ENCODE assay signal across 8 cellular contexts in genomic region chrX:130111220-130111934, GRCh38. TPM values are rescaled to one million over a fixed set of nuclear protein-coding genes. Genes with fewer than 3 reads are reported as not detected.
DNase-seq lines count a peak whose midpoint lies in the region; ATAC-seq and TF ChIP-seq lines count a peak whose summit lies in the region.

No MANE protein-coding gene starts in this region.

- no peak overlapping the region for H3K27ac ChIP-seq in CD4-positive, alpha-beta memory T cell (ENCODE audit: low read depth, low read length)

- ATAC-seq in HG03175 (IDR thresholded peaks at IDR 0.05; ENCODE audit: unreplicated experiment) (peak; percentile 1), HG03159 (IDR thresholded peaks at IDR 0.05; ENCODE audit: unreplicated experiment) (no peak), HG02885 (IDR thresholded peaks at IDR 0.05; ENCODE audit: poor library complexity, unreplicated experiment) (no peak), HG03457 (IDR thresholded peaks at IDR 0.05; ENCODE audit: unreplicated experiment) (no peak)

- H3K4me1 Mint-ChIP-seq in CD4-positive, alpha-beta memory T cell: peaks cover 10 to 37% (median 22%) of the 10 kb centered on the region in 4 donors
- H3K4me1 Mint-ChIP-seq in nephron progenitor cell: peaks cover 18% of the 10 kb centered on the region
- no peaks in the 10 kb centered on the region for H3K4me1 Mint-ChIP-seq in glutamatergic neuron (ENCODE audit: low read depth, unreplicated experiment)

- intact Hi-C loops in CD4-positive, alpha-beta memory T cell (cut with micrococcal nuclease): loop anchor here (2.0 kb wide), 1 partner anchor 25 kb away; no protein-coding TSS in a partner anchor

- DNase-seq in CD4-positive, alpha-beta memory T cell: no peak
- DNase-seq in choroid plexus epithelial cell (ENCODE audit: low read depth) (no peak), nephron progenitor cell (no peak), glutamatergic neuron (no peak)

- no peaks in the 10 kb centered on the region for H3K27me3 Mint-ChIP-seq in CD4-positive, alpha-beta memory T cell
- H3K27me3 Mint-ChIP-seq in nephron progenitor cell (ENCODE audit: low read depth, poor library complexity): peaks cover 60% of the 10 kb centered on the region
- peaks cover 5% of the 10 kb centered on the region for H3K27me3 Mint-ChIP-seq in glutamatergic neuron (ENCODE audit: unreplicated experiment)

- H3K27ac Mint-ChIP-seq in CD4-positive, alpha-beta memory T cell: peak overlapping the region in 5 of 7 donors; percentile 18 to 85 (median 50)
- H3K27ac Mint-ChIP-seq in nephron progenitor cell (no peak overlapping the region), glutamatergic neuron (ENCODE audit: unreplicated experiment) (no peak overlapping the region)

- H3K4me3 ChIP-seq in CD4-positive, alpha-beta memory T cell (ENCODE audit: low read length in 2 of 2): no peak overlapping the region
- peak overlapping the region; percentile 43 for H3K4me3 ChIP-seq in choroid plexus epithelial cell (ENCODE audit: low read depth, low read length)

- peak overlapping the region; percentile 42 to 79 (median 72) for H3K4me3 Mint-ChIP-seq in CD4-positive, alpha-beta memory T cell
- H3K4me3 Mint-ChIP-seq in nephron progenitor cell (peak overlapping the region; percentile 32), glutamatergic neuron (ENCODE audit: unreplicated experiment) (no peak overlapping the region)

- H3K36me3 Mint-ChIP-seq in CD4-positive, alpha-beta memory T cell: peaks cover 0 to 6% of the 10 kb centered on the region in 2 donors
- no peaks in the 10 kb centered on the region for H3K36me3 Mint-ChIP-seq in nephron progenitor cell (ENCODE audit: low read depth)
- no peaks in the 10 kb centered on the region for H3K36me3 Mint-ChIP-seq in glutamatergic neuron (ENCODE audit: unreplicated experiment)

- H3K9me3 Mint-ChIP-seq in CD4-positive, alpha-beta memory T cell: peaks cover 0 to 2% (median 0%) of the 10 kb centered on the region in 8 donors
- peaks cover 49% of the 10 kb centered on the region for H3K9me3 Mint-ChIP-seq in nephron progenitor cell
- peaks cover 2% of the 10 kb centered on the region for H3K9me3 Mint-ChIP-seq in glutamatergic neuron (ENCODE audit: unreplicated experiment)

- peaks cover 24% of the 10 kb centered on the region for H3K4me1 ChIP-seq in CD4-positive, alpha-beta memory T cell (ENCODE audit: insufficient read depth, low read length)

- POLR2A ChIA-PET in CD4-positive, alpha-beta memory T cell (lab: Charles Lee; ENCODE audit: partially characterized antibody): interaction anchor here (0.8 to 7.1 kb wide), 4 partner anchors 8 to 29 kb away, joined by 4 to 57 read pairs (median 24); no protein-coding TSS in a partner anchor

- H3K27me3 ChIP-seq in CD4-positive, alpha-beta memory T cell (ENCODE audit: insufficient read depth, low read length): no peaks in the 10 kb centered on the region

- no peaks in the 10 kb centered on the region for H3K9me3 ChIP-seq in CD4-positive, alpha-beta memory T cell (ENCODE audit: control insufficient read depth in 1 of 2, low read length in 2 of 2)

- no peaks in the 10 kb centered on the region for H3K36me3 ChIP-seq in CD4-positive, alpha-beta memory T cell (ENCODE audit: insufficient read depth, low read length)

- CTCF ChIA-PET in CD4-positive, alpha-beta memory T cell (lab: Charles Lee; ENCODE audit: partially characterized antibody): interaction anchor here (0.9 to 4.8 kb wide), 4 partner anchors 9 to 33 kb away, joined by 3 to 27 read pairs (median 4); no protein-coding TSS in a partner anchor

- TF ChIP-seq CTCF in choroid plexus epithelial cell (conservative IDR thresholded peaks at IDR 0.05; ENCODE audit: low read depth, low read length): no peak
- TF ChIP-seq CTCF in nephron progenitor cell (IDR thresholded peaks at IDR 0.05): no peak
- TF ChIP-seq CTCF in glutamatergic neuron (IDR thresholded peaks at IDR 0.05; ENCODE audit: partially characterized antibody, unreplicated experiment): no peak

RNA-seq across cellular contexts. Expression of gene ELF4, which starts 1.1 kb away (rescaled TPM):
- total RNA-seq in CD4-positive, alpha-beta memory T cell: 10 to 100 TPM; 29.8 to 31.3 TPM
- 10 to 100 TPM in 1 of 2 donors, 1 to 10 TPM in 1; 7.4 to 18.6 TPM for polyA plus RNA-seq in CD4-positive, alpha-beta memory T cell
- total RNA-seq in glutamatergic neuron (ENCODE audit: unreplicated experiment): 0.10 TPM

RNA-seq across cellular contexts. Expression of gene AIFM1, which starts 54.3 kb away (rescaled TPM):
- 10 to 100 TPM; 20.0 to 23.6 TPM for total RNA-seq in CD4-positive, alpha-beta memory T cell
- polyA plus RNA-seq in CD4-positive, alpha-beta memory T cell: 10 to 100 TPM; 32.2 to 39.4 TPM
- 29.1 TPM for total RNA-seq in glutamatergic neuron (ENCODE audit: unreplicated experiment)

Comparison
In these comparisons a context has a peak if more than half of its experiments do, and no peak if none do; other contexts are left out.
1. H3K27ac Mint-ChIP-seq: peak in CD4-positive, alpha-beta memory T cell (5 of 7); none in nephron progenitor cell (single experiment) and glutamatergic neuron (single experiment).
2. RNA of gene ELF4, which starts 1.1 kb away (total RNA-seq): 29.8 to 31.3 TPM in CD4-positive, alpha-beta memory T cell; 0.10 TPM in glutamatergic neuron (single experiment); every median in the first group is over 10 times any median in the second.